Comparison of ENCODE assay signal across 12 cellular contexts in genomic region chr7:2728309-2729042, GRCh38. TPM values are rescaled to one million over a fixed set of nuclear protein-coding genes. Genes with fewer than 3 reads are reported as not detected.
DNase-seq lines count a peak whose midpoint lies in the region; ATAC-seq, FAIRE-seq and TF ChIP-seq lines count a peak whose summit lies in the region.
"Had no signal": no experiment of that assay in that cellular context is flagged by ENCODE, and none has a peak within 500 bp of the region (broad histone marks: within the 10 kb centered on the region; RNA-seq: fewer than 3 reads in every experiment).

No MANE protein-coding gene starts in this region.

- TSS peak; percentile 39 for BruUV-seq in GM12878 (replicated peaks; lab: Mats Ljungman, UMichigan)

- 88% methylated on average over 15 of the region's 15 CpGs for WGBS in GM12878 (ENCODE audit: insufficient coverage, insufficient replicate concordance, low lambda C conversion rate, missing lambda C conversion rate)
- 65 to 78% (median 70%) methylated on average over 15 of the region's 15 CpGs for WGBS in stomach, 5 donors

- in situ Hi-C loops in GM12878 (cut with MboI) = no loop called here

- no peak for FAIRE-seq in GM12878 (lab: Jason Lieb, UNC)
- FAIRE-seq: islet of Langerhans had no signal

- intact Hi-C loops in GM12878 (cut with micrococcal nuclease; ENCODE audit: unreplicated experiment) (no loop called here), lower lobe of right lung (cut with DNase I) (no loop called here), stomach (cut with DNase I; ENCODE audit: low total_unique reads) (no loop called here)

- H3K36me3 ChIP-seq in GM12878 (ENCODE audit: control insufficient read depth in 2 of 2, insufficient read depth in 2 of 2, low read length in 1 of 2) (peaks cover 0 to 6% of the 10 kb centered on the region in 2 experiments; a peak in 2 of 4 replicates), lower lobe of right lung (peaks cover 30% of the 10 kb centered on the region), stomach (peaks cover 5 to 63% (median 54%) of the 10 kb centered on the region in 4 donors)

- TF ChIP-seq CTCF in GM12878 (IDR thresholded peaks at IDR 0.05 in 2 of 3, conservative IDR thresholded peaks at IDR 0.05 in 1 of 3; ENCODE audit: control insufficient read depth in 2 of 3, extremely low read depth in 1 of 3, insufficient read depth in 1 of 3, low read depth in 3 of 3, low read length in 3 of 3) (no peak), lower lobe of right lung (IDR thresholded peaks at IDR 0.05) (no peak), stomach (IDR thresholded peaks at IDR 0.05) (no peak)

- H3K4me3 ChIP-seq in GM12878 = no peak overlapping the region
- H3K4me3 ChIP-seq in lower lobe of right lung = no peak overlapping the region
- H3K4me3 ChIP-seq in stomach = no peak overlapping the region

- H3K9ac ChIP-seq in GM12878 (ENCODE audit: control insufficient read depth, insufficient read depth, low read length) = no peak overlapping the region

- TF ChIP-seq RAD21 in GM12878 (IDR thresholded peaks at IDR 0.05; ENCODE audit: insufficient read depth, low read depth, low read length) = no peak

- TF ChIP-seq EP300 in GM12878 (IDR thresholded peaks at IDR 0.05; ENCODE audit: borderline replicate concordance in 1 of 2, control insufficient read depth in 1 of 2, low read depth in 2 of 2, low read length in 2 of 2) = no peak
- no peak for TF ChIP-seq EP300 in stomach (IDR thresholded peaks at IDR 0.05)

- H3K27ac ChIP-seq in GM12878 (ENCODE audit: control insufficient read depth, insufficient read depth) (no peak overlapping the region), lower lobe of right lung (peak overlapping the region; percentile 34), stomach (peak overlapping the region in 4 of 5 donors; percentile 28 to 78 (median 68))

- H4K20me1 ChIP-seq in GM12878 (ENCODE audit: control insufficient read depth, insufficient read depth) = no peaks in the 10 kb centered on the region

- TF ChIP-seq POLR2A in GM12878 (IDR thresholded peaks at IDR 0.05; ENCODE audit: low read depth, low read length) (no peak), stomach (IDR thresholded peaks at IDR 0.05) (no peak)

- no peak overlapping the region for H2AFZ ChIP-seq in GM12878 (ENCODE audit: control insufficient read depth, low read depth, low read length)

- DNase-seq in Kasumi-1 (lab: John Stamatoyannopoulos, UW) (peak; percentile 9 to 33), GM12878 (ENCODE audit: low read depth, low spot score) (no peak), lower lobe of right lung (peak; percentile 52), stomach (peak; percentile 15), SK-N-DZ (ENCODE audit: low spot score) (no peak)
- no peak for DNase-seq in activated naive CD4-positive, alpha-beta T cell (lab: John Stamatoyannopoulos, UW)
- no peak for DNase-seq in effector CD8-positive, alpha-beta T cell (lab: John Stamatoyannopoulos, UW)
- DNase-seq: activated gamma-delta T cell; CD4-positive, alpha-beta memory T cell; NCI-H1417 had no signal

- RAD21 ChIA-PET in GM12878 (lab: Charles Lee; ENCODE audit: unreplicated experiment) = no interaction called here

- SMC1A ChIA-PET in GM12878 (lab: Charles Lee; ENCODE audit: uncharacterized antibody, unreplicated experiment) = no interaction called here

- H3K27me3 ChIP-seq in GM12878 (replicated peaks in 1 of 2; ENCODE audit: control insufficient read depth in 2 of 2, insufficient read depth in 2 of 2, low read length in 1 of 2) (no peaks in the 10 kb centered on the region), lower lobe of right lung (ENCODE audit: low read depth) (no peaks in the 10 kb centered on the region), stomach (no peaks in the 10 kb centered on the region)

- no peak overlapping the region for H3K4me2 ChIP-seq in GM12878 (ENCODE audit: control insufficient read depth, insufficient read depth)

- ATAC-seq in GM12878 (no peak), lower lobe of right lung (peak; percentile 15 to 32)

- CTCF ChIA-PET in GM12878 (lab: Yijun Ruan, JAX) = interaction anchor here (0.6 kb wide), 1 partner anchor 29 kb away, joined by 3 read pairs; no protein-coding TSS in a partner anchor

- POLR2A ChIA-PET in GM12878 (lab: Charles Lee) = no interaction called here

- no peaks in the 10 kb centered on the region for H3K79me2 ChIP-seq in GM12878 (ENCODE audit: control insufficient read depth, insufficient read depth, low read length)

- H3K4me1 ChIP-seq in GM12878 (ENCODE audit: control insufficient read depth, insufficient read depth, low read length) = no peaks in the 10 kb centered on the region
- H3K4me1 ChIP-seq in lower lobe of right lung = peaks cover 29% of the 10 kb centered on the region
- peaks cover 15 to 36% (median 26%) of the 10 kb centered on the region in 4 donors for H3K4me1 ChIP-seq in stomach

- H3K9me3 ChIP-seq in GM12878 (replicated peaks; ENCODE audit: control insufficient read depth, insufficient read depth, low read length) = no peaks in the 10 kb centered on the region
- H3K9me3 ChIP-seq in lower lobe of right lung = no peaks in the 10 kb centered on the region
- no peaks in the 10 kb centered on the region for H3K9me3 ChIP-seq in stomach

TF ChIP-seq in GM12878, 131 proteins besides CTCF, POLR2A, EP300 and RAD21:
- TF ChIP-seq, protein P1, sequence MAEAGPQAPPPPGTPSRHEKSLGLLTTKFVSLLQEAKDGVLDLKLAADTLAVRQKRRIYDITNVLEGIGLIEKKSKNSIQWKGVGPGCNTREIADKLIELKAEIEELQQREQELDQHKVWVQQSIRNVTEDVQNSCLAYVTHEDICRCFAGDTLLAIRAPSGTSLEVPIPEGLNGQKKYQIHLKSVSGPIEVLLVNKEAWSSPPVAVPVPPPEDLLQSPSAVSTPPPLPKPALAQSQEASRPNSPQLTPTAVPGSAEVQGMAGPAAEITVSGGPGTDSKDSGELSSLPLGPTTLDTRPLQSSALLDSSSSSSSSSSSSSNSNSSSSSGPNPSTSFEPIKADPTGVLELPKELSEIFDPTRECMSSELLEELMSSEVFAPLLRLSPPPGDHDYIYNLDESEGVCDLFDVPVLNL (IDR thresholded peaks at IDR 0.05; ENCODE audit: low read depth, low read length) = no peak
- TF ChIP-seq PAX5 (IDR thresholded peaks at IDR 0.05; ENCODE audit: borderline replicate concordance, low read depth, low read length) = no peak
- no peak for TF ChIP-seq TCF7 (IDR thresholded peaks at IDR 0.05; ENCODE audit: borderline replicate concordance)
- no peak for TF ChIP-seq RELA (IDR thresholded peaks at IDR 0.05; ENCODE audit: borderline replicate concordance, partially characterized antibody)
- no peak for TF ChIP-seq BRCA1 (IDR thresholded peaks at IDR 0.05; ENCODE audit: low read depth, low read length)
- no peak for TF ChIP-seq MAX (IDR thresholded peaks at IDR 0.05; ENCODE audit: low read depth, low read length)

RNA-seq across cellular contexts. Expression of gene AMZ1, which starts 40.5 kb away (rescaled TPM):
- total RNA-seq in GM12878 (2013; cell fraction: nucleolus; rRNA removed) = 5.4 and 6.5 TPM in 2 replicates
- total RNA-seq in GM12878 (2014; rRNA removed) = 0.62 and 1.1 TPM in 2 replicates
- 0.60 and 0.67 TPM in 2 replicates for total RNA-seq in GM12878 (2014; rRNA removed; fragmentation: Illumina TruSeq; extraction: Trizol)
- total RNA-seq in GM12878 (2021) = 1.2 and 1.4 TPM in 2 replicates
- polyA plus RNA-seq in GM12878 (2011; ENCODE audit: low read depth) = 0.16 TPM
- polyA plus RNA-seq in GM12878 (2011; rRNA removed) = 0.95 TPM in 2 replicates
- polyA plus RNA-seq in GM12878 (2011; cell fraction: cytosol; rRNA removed) = 1.1 and 1.5 TPM in 2 replicates
- polyA plus RNA-seq in GM12878 (2011; cell fraction: nucleus; rRNA removed) = 3.1 and 4.2 TPM in 2 replicates
- 0.30 and 0.52 TPM in 2 replicates for polyA plus RNA-seq in GM12878 (2012)
- 0.33 and 0.59 TPM in 2 replicates for polyA plus RNA-seq in GM12878 (2014; fragmentation: Illumina TruSeq; extraction: Trizol)
- under 1 TPM; 0.02 to 0.11 TPM for polyA plus RNA-seq in GM12878 (2014; fragmentation: Nextera tagmentation; extraction: Ambion mirVana)
- 0.72 and 0.77 TPM in 2 replicates for polyA plus RNA-seq in GM12878 (2014; rRNA removed)
- 1 to 10 TPM; 1.5 to 2.0 TPM for polyA plus RNA-seq in GM12878 (2016; fragmentation: Nextera tagmentation; extraction: Ambion mirVana)
- polyA minus RNA-seq in GM12878 (2011; rRNA and poly(A)+ RNA removed) = 2.6 and 4.7 TPM in 2 replicates
- polyA minus RNA-seq in GM12878 (2011; cell fraction: cytosol; rRNA and poly(A)+ RNA removed) = 0.67 and 1.5 TPM in 2 replicates
- 2.2 and 5.6 TPM in 2 replicates for polyA minus RNA-seq in GM12878 (2011; cell fraction: nucleus; rRNA and poly(A)+ RNA removed)
- total RNA-seq in lower lobe of right lung = 0.47 TPM
- 1 to 10 TPM in 1 of 5 donors, under 1 TPM in 2, not detected in 2; under 0.01 to 1.4 (median 0.45) TPM for total RNA-seq in stomach
- not detected for polyA plus RNA-seq in stomach
- 0.05 and 0.06 TPM in 2 replicates for polyA plus RNA-seq in SK-N-DZ (2014; cell fraction: cytosol; rRNA removed)
- polyA plus RNA-seq in SK-N-DZ (2014; cell fraction: nucleus; rRNA removed) = 0.29 TPM in 1 of 2 replicates, not detected in the other
- polyA plus RNA-seq: neural cell had no signal

Comparison
In these comparisons a context has a peak if more than half of its experiments do, and no peak if none do; other contexts are left out.
1. DNase-seq: peak in Kasumi-1 (2 of 2), lower lobe of right lung (single experiment) and stomach (single experiment); none in GM12878 (single experiment), activated naive CD4-positive, alpha-beta T cell (0 of 4), SK-N-DZ (single experiment) and effector CD8-positive, alpha-beta T cell (single experiment).